Comparison of ENCODE assay signal across 8 cellular contexts in the genomic region with DNA sequence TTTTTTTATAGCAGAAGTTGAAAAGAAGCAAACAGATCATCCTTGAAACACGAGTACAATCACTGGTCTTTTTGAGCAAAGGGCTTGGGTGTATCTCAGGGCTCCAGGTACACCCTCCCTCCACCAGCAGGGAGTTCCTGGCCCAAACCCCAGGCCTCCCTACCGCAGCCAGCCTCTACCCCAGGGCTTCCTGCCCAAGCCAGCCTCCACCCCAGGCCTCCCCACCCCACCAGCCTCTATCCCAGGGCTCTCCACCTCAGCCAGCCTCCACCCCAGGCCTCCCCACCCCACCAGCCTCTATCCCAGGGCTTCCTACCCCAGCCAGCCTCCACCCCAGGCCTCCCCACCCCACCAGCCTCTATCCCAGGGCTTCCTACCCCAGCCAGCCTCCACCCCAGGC. TPM values are rescaled to one million over a fixed set of nuclear protein-coding genes. Genes with fewer than 3 reads are reported as not detected.
"Had no signal": no experiment of that assay in that cellular context is flagged by ENCODE, and none has a peak within 500 bp of the region (broad histone marks: within the 10 kb centered on the region; RNA-seq: fewer than 3 reads in every experiment).

No MANE protein-coding gene starts in this region.

RNA-seq across cellular contexts. Expression of a gene that starts 46.1 kb away (rescaled TPM):
- total RNA-seq: cardiac muscle cell; fibroblast of lung; frontal cortex; heart left ventricle; mammary epithelial cell; neural crest cell; T-helper 1 cell treated with Interleukin-12 subunit alpha and Interleukin-12 subunit beta and Interleukin-4 antibody, amounts not matched to agents 30 ng/mL and 1 ng/mL, for 36 hours; thyroid gland had no signal
- polyA plus RNA-seq: cardiac muscle cell, fibroblast of lung, mammary epithelial cell had no signal

RNA-seq across cellular contexts. Expression of a gene that starts 52.9 kb away (rescaled TPM):
- total RNA-seq: cardiac muscle cell; fibroblast of lung; mammary epithelial cell; neural crest cell; T-helper 1 cell treated with Interleukin-12 subunit alpha and Interleukin-12 subunit beta and Interleukin-4 antibody, amounts not matched to agents 30 ng/mL and 1 ng/mL, for 36 hours; thyroid gland had no signal
- polyA plus RNA-seq: fibroblast of lung, mammary epithelial cell had no signal
